8 cellular contexts compared by ENCODE assay signal in genomic region chr11:65083834-65084597, GRCh38. TPM values are rescaled to one million over a fixed set of nuclear protein-coding genes. Genes with fewer than 3 reads are reported as not detected.
DNase-seq lines count a peak whose midpoint lies in the region; ATAC-seq and FAIRE-seq lines count a peak whose summit lies in the region.

A gene with protein sequence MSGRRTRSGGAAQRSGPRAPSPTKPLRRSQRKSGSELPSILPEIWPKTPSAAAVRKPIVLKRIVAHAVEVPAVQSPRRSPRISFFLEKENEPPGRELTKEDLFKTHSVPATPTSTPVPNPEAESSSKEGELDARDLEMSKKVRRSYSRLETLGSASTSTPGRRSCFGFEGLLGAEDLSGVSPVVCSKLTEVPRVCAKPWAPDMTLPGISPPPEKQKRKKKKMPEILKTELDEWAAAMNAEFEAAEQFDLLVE (minus strand): TSS chr11:65084040. CDS start chr11:65083978, 62 bp downstream.
TSS of gene ZFPL1 (plus strand) at chr11:65084222. CDS start at chr11:65084699, 477 bp downstream.

- peak within 1 kb of the TSS; percentile 98 for H3K27ac Mint-ChIP-seq in activated T-cell treated with anti-CD3 and anti-CD28 coated beads, Interleukin-2, amount 50 U/mL, for 72 hours

- H3K27me3 Mint-ChIP-seq in activated T-cell treated with anti-CD3 and anti-CD28 coated beads, Interleukin-2, amount 50 U/mL, for 72 hours (ENCODE audit: low read depth), result no peaks in the 10 kb centered on the region

- ATAC-seq in GM21786 (IDR thresholded peaks at IDR 0.05; ENCODE audit: unreplicated experiment), result peak; percentile 81
- peak; percentile 94 to 95 for ATAC-seq in activated T-cell treated with anti-CD3 and anti-CD28 coated beads, Interleukin-2, amount 50 U/mL, for 72 hours (replicated peaks in 1 of 2)
- peak; percentile 94 for ATAC-seq in esophagus mucosa

- peaks cover 48% of the 10 kb centered on the region for H3K79me2 ChIP-seq in Karpas-422 (ENCODE audit: low read length)

- H3K4me3 Mint-ChIP-seq in activated T-cell treated with anti-CD3 and anti-CD28 coated beads, Interleukin-2, amount 50 U/mL, for 72 hours, result peak within 1 kb of the TSS; percentile 98 to 99

- H3K36me3 ChIP-seq in Karpas-422 (ENCODE audit: insufficient read depth, low read length) (peaks cover 8% of the 10 kb centered on the region; the same call in 1 of the 2 replicates), muscle layer of colon (ENCODE audit: insufficient read depth, low read length) (peaks cover 31% of the 10 kb centered on the region)

- H2AFZ ChIP-seq in Karpas-422 (ENCODE audit: low read length), result 0 out of 2 replicates have a peak within 1 kb of the TSS, but pooled peaks have one; percentile 27

- peak within 1 kb of the TSS; percentile 77 for H3K4me3 ChIP-seq in Karpas-422 (ENCODE audit: low read length)
- peak within 1 kb of the TSS; percentile 40 to 92 for H3K4me3 ChIP-seq in muscle layer of colon (ENCODE audit: low read depth in 1 of 2, low read length in 2 of 2)

- H3K27me3 ChIP-seq in Karpas-422 (ENCODE audit: low read length) (no peaks in the 10 kb centered on the region), muscle layer of colon (ENCODE audit: control insufficient read depth in 1 of 2, insufficient read depth in 2 of 2, low read length in 2 of 2) (no peaks in the 10 kb centered on the region)

- H3K9me2 ChIP-seq in Karpas-422 (replicated peaks; ENCODE audit: insufficient read depth, low read length), result no peaks in the 10 kb centered on the region

- H3K4me1 ChIP-seq in Karpas-422 (ENCODE audit: low read length) (peaks cover 25% of the 10 kb centered on the region), muscle layer of colon (ENCODE audit: insufficient read depth, low read length) (peaks cover 18% of the 10 kb centered on the region)

- peak; percentile 79 for DNase-seq in DMS79 (lab: John Stamatoyannopoulos, UW)
- DNase-seq in Karpas-422, result peak; percentile 99
- peak; percentile 85 for DNase-seq in RCC 7860 (ENCODE audit: low spot score)
- peak; percentile 96 to 98 for DNase-seq in activated T-cell treated with anti-CD3 and anti-CD28 coated beads, Interleukin-2, amount 50 U/mL, for 72 hours
- DNase-seq in stimulated activated CD8-positive, alpha-beta memory T cell treated with anti-CD3 and anti-CD28 coated beads, Interleukin-7, amount 100 ng/mL, for 1 hour (ENCODE audit: low read depth in 2 of 2), result peak; percentile 94

- H3K9me3 Mint-ChIP-seq in activated T-cell treated with anti-CD3 and anti-CD28 coated beads, Interleukin-2, amount 50 U/mL, for 72 hours, result no peaks in the 10 kb centered on the region

- no peaks in the 10 kb centered on the region for H3K9me3 ChIP-seq in Karpas-422 (ENCODE audit: low read length)
- no peaks in the 10 kb centered on the region for H3K9me3 ChIP-seq in muscle layer of colon (ENCODE audit: low read length)

- peaks cover 8% of the 10 kb centered on the region; the same call in 1 of the 2 replicates for H4K20me1 ChIP-seq in Karpas-422 (ENCODE audit: insufficient read depth, low read depth, low read length)

- H3K9ac ChIP-seq in Karpas-422 (ENCODE audit: low read length) (peak within 1 kb of the TSS; percentile 83), muscle layer of colon (ENCODE audit: low read length) (peak within 1 kb of the TSS; percentile 95)

- FAIRE-seq in RCC 7860 (lab: Jason Lieb, UNC), result no peak

- peaks cover 25 to 33% of the 10 kb centered on the region in 2 donors for H3K36me3 Mint-ChIP-seq in activated T-cell treated with anti-CD3 and anti-CD28 coated beads, Interleukin-2, amount 50 U/mL, for 72 hours (ENCODE audit: insufficient read depth in 2 of 2)

- H3K4me2 ChIP-seq in Karpas-422 (ENCODE audit: low read depth, low read length, poor library complexity, severe bottlenecking), result peak within 1 kb of the TSS; percentile 82

- H3K4me1 Mint-ChIP-seq in activated T-cell treated with anti-CD3 and anti-CD28 coated beads, Interleukin-2, amount 50 U/mL, for 72 hours (ENCODE audit: low read depth), result peaks cover 57% of the 10 kb centered on the region

- H3K27ac ChIP-seq in Karpas-422 (ENCODE audit: low read length) (peak within 1 kb of the TSS; percentile 35), muscle layer of colon (ENCODE audit: low read depth, low read length) (peak within 1 kb of the TSS; percentile 97)

RNA-seq across cellular contexts. Expression of the first gene that starts in this region (rescaled TPM):
- 24.3 and 28.2 TPM in 2 replicates for total RNA-seq in Karpas-422 (2014; rRNA removed; shearing (Covaris generic); ENCODE audit: low replicate concordance)
- 100 to 1,000 TPM; 139 to 174 TPM for total RNA-seq in activated T-cell treated with anti-CD3 and anti-CD28 coated beads, Interleukin-2, amount 50 U/mL, for 72 hours
- total RNA-seq in esophagus mucosa, result 14.1 TPM

RNA-seq across cellular contexts. Expression of gene ZFPL1, which starts in this region (rescaled TPM):
- 19.0 and 40.7 TPM in 2 replicates for total RNA-seq in Karpas-422 (2014; rRNA removed; shearing (Covaris generic); ENCODE audit: low replicate concordance)
- total RNA-seq in activated T-cell treated with anti-CD3 and anti-CD28 coated beads, Interleukin-2, amount 50 U/mL, for 72 hours, result 10 to 100 TPM; 44.2 to 46.5 TPM
- total RNA-seq in esophagus mucosa, result 25.7 TPM

Comparison
In these comparisons a context has a peak if more than half of its experiments do, and no peak if none do; other contexts are left out.
1. Peak in every context shown above with its lines: DNase-seq, ATAC-seq, H3K4me3 ChIP-seq and H3K27ac ChIP-seq.